9 cellular contexts compared by ENCODE assay signal in the genomic region with DNA sequence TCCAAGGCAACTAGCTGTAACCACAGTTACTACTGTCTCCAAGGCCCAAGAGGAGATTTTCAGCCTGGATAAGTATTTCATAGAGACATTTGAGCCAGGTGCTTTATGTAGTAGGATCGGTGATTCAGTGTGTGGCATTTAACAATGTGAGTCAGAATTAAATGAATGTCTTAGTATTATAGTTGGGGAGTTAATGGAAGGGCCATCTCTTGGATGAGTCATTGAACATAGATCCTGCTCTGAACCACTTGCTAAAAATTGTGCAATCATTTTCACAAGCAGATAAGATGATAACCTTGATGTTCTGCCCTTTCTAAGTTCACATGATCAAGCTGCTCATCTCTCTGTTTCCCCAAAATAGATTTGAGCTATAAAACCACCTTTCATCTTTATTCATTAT.
DNase-seq lines count a peak whose midpoint lies in the region; ATAC-seq and TF ChIP-seq lines count a peak whose summit lies in the region.
"Had no signal": no experiment of that assay in that cellular context is flagged by ENCODE, and none has a peak within 500 bp of the region (broad histone marks: within the 10 kb centered on the region; RNA-seq: fewer than 3 reads in every experiment).

No MANE protein-coding gene starts in this region.

- DNase-seq in Right ventricle myocardium inferior (ENCODE audit: missing footprints) (no peak), left ventricle myocardium superior (no peak), RPMI7951 (ENCODE audit: low read depth) (peak; percentile 99), fibroblast of the aortic adventitia (ENCODE audit: low read depth) (peak; percentile 90), NCI-H2171 (lab: John Stamatoyannopoulos, UW) (no peak), 8988T (no peak), NCI-H1105 treated with DMSO at 0.1 percent for 48 hours (lab: John Stamatoyannopoulos, UW) (no peak)
- no peak for DNase-seq in stimulated activated CD4-positive, alpha-beta T cell treated with anti-CD3 and anti-CD28 coated beads, Interleukin-4, amount 100 ng/mL, for 24 hours
- DNase-seq: activated CD4-positive, alpha-beta T cell treated with anti-CD3 and anti-CD28 coated beads, Interleukin-2, amount 10 ng/mL, durations not matched to agents 24 days and 14 days had no signal

- intact Hi-C loops in Right ventricle myocardium inferior (cut with DNase I) (no loop called here), left ventricle myocardium superior (cut with micrococcal nuclease) (no loop called here)

- ATAC-seq in Right ventricle myocardium inferior: peak; percentile 34
- no peak for ATAC-seq in left ventricle myocardium superior

- no peak for TF ChIP-seq CTCF in fibroblast of the aortic adventitia (IDR thresholded peaks at IDR 0.05; ENCODE audit: insufficient read depth, low read length)

- H3K4me3 ChIP-seq in fibroblast of the aortic adventitia (ENCODE audit: low read depth, low read length): no peak overlapping the region

Comparison
In these comparisons a context has a peak if more than half of its experiments do, and no peak if none do; other contexts are left out.
1. DNase-seq: peak in RPMI7951 (single experiment) and fibroblast of the aortic adventitia (single experiment); none in Right ventricle myocardium inferior (single experiment), left ventricle myocardium superior (single experiment), stimulated activated CD4-positive, alpha-beta T cell treated with anti-CD3 and anti-CD28 coated beads, Interleukin-4, amount 100 ng/mL, for 24 hours (single experiment), NCI-H2171 (single experiment), 8988T (single experiment) and NCI-H1105 treated with DMSO at 0.1 percent for 48 hours (single experiment).